In the genomic region with DNA sequence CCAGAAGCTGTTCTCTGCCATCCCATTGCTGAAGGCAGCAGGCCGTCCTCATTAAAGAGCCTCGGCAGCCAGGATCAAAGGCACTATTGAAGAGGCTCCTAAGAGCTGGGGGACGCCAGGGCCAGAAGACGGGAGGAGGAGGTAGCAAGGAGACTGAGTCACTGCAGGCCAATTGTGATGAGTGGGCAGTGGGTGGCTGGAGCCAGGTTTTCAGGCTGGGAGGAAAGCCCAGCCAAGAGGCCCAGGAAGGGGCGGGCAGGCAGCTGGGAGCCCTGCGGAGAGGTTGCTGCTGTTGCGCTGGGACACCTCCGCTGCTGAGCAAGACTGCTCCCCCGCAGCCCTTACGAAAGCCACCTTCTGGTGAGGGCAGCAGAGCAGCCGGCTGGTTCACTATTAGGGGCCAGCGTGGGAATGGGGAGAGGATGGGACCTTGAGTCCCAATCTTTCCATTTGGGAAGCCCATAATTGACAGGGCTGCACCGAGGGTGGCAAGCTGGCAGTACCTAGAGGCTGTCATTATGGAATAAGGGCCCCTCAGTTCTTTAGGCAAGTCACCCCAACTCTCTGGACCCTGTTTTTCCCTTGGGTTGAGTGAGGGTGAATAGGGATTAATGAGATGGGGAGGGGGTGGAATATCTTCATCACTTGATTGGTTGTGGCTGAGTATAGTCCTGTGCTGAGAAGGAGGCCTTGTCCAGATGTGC, we compare ENCODE assay signal across 10 cellular contexts. TPM values are rescaled to one million over a fixed set of nuclear protein-coding genes. Genes with fewer than 3 reads are reported as not detected.
DNase-seq lines count a peak whose midpoint lies in the region; ATAC-seq, FAIRE-seq and TF ChIP-seq lines count a peak whose summit lies in the region.
"Had no signal": no experiment of that assay in that cellular context is flagged by ENCODE, and none has a peak within 500 bp of the region (broad histone marks: within the 10 kb centered on the region; RNA-seq: fewer than 3 reads in every experiment).

No MANE protein-coding gene starts in this region.

- peak overlapping the region; percentile 65 for H3K27ac ChIP-seq in caudate nucleus (ENCODE audit: low read depth, low read length)
- peak overlapping the region; percentile 53 to 67 for H3K27ac ChIP-seq in tibial artery

- intact Hi-C loops in tibial artery (cut with DNase I; ENCODE audit: low total_unique reads): no loop called here

- FAIRE-seq in HTR-8/SVneo (lab: Jason Lieb, UNC): peak; percentile 38
- FAIRE-seq: islet of Langerhans had no signal

- no peak for TF ChIP-seq CTCF in kidney epithelial cell (IDR thresholded peaks at IDR 0.05; ENCODE audit: insufficient read depth, low read length, poor library complexity, severe bottlenecking)
- no peak for TF ChIP-seq CTCF in tibial artery (IDR thresholded peaks at IDR 0.05)

- H3K4me1 ChIP-seq in tibial artery: peaks cover 0 to 32% (median 14%) of the 10 kb centered on the region in 4 donors

- DNase-seq in HTR-8/SVneo (ENCODE audit: insufficient read length, low spot score) (peak; percentile 49), caudate nucleus (lab: John Stamatoyannopoulos, UW) (peak in 40 of 61 donors; percentile 10 to 74 (median 40)), kidney epithelial cell (ENCODE audit: low read depth) (peak; percentile 53), tibial artery (no peak), germinal center (ENCODE audit: low spot score) (no peak), NCI-H510A (lab: John Stamatoyannopoulos, UW) (no peak)

- H3K4me3 ChIP-seq in kidney epithelial cell (ENCODE audit: low read depth, low read length): no peak overlapping the region
- no peak overlapping the region for H3K4me3 ChIP-seq in tibial artery

- H3K27me3 ChIP-seq in kidney epithelial cell (ENCODE audit: control insufficient read depth, insufficient read depth, low read length) (peaks cover 4% of the 10 kb centered on the region), tibial artery (no peaks in the 10 kb centered on the region)

- ATAC-seq in GM18858 (IDR thresholded peaks at IDR 0.05; ENCODE audit: unreplicated experiment): no peak
- ATAC-seq in GM21390 (IDR thresholded peaks at IDR 0.05; ENCODE audit: unreplicated experiment): no peak
- ATAC-seq: Panc1 had no signal

- no peaks in the 10 kb centered on the region for H3K36me3 ChIP-seq in kidney epithelial cell (ENCODE audit: control insufficient read depth, insufficient read depth, low read length)
- no peaks in the 10 kb centered on the region for H3K36me3 ChIP-seq in tibial artery

- no peaks in the 10 kb centered on the region for H3K9me3 ChIP-seq in tibial artery

RNA-seq across cellular contexts. Expression of gene UNC5B, which starts 48.4 kb away (rescaled TPM):
- 26.9 and 27.5 TPM in 2 replicates for total RNA-seq in kidney epithelial cell

RNA-seq across cellular contexts. Expression of gene SLC29A3, which starts 58.3 kb away (rescaled TPM):
- total RNA-seq in kidney epithelial cell: 3.6 TPM in 2 replicates

Comparison
In these comparisons a context has a peak if more than half of its experiments do, and no peak if none do; other contexts are left out.
1. DNase-seq: peak in HTR-8/SVneo (single experiment), caudate nucleus (40 of 61) and kidney epithelial cell (single experiment); none in tibial artery (0 of 2), germinal center (single experiment) and NCI-H510A (single experiment).